Comparison of ENCODE assay signal across 9 cellular contexts in the genomic region with DNA sequence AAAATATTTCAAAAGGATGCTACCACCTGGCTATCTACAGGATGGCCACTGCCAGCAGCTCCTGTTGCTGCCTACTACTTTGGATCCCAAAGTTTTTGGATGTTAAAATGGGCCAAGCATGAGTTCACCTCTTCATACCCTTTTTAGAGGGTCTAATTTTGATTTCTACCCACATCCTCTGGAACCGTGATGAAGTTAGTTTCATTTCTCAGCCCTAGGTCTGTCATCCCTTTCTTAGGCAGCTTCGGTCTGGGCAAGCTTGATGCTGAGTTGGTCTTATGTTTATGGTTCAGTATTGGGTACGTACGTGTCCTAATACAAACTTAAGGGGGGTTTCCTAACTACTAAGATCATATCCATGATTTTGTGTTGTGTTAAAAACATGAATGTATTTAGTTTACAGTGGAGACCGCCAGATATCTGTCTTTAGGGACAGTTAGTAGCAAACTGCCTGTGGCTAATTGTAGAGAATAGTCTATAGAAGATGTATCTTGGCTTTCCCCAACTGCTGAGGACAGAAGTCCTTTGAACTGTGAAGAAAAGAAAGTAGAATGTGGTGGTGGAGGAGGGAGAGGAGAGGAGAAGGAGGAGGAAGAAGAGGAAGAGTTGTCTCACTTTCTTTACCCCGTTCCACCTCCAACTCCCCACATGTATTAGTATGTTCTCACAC.
DNase-seq lines count a peak whose midpoint lies in the region; ATAC-seq and TF ChIP-seq lines count a peak whose summit lies in the region.
"Had no signal": no experiment of that assay in that cellular context is flagged by ENCODE, and none has a peak within 500 bp of the region (broad histone marks: within the 10 kb centered on the region; RNA-seq: fewer than 3 reads in every experiment).

No MANE protein-coding gene starts in this region.

- DNase-seq in GM06990 (ENCODE audit: extremely low read depth, insufficient read length) (no peak), foreskin melanocyte (no peak), DMS114 treated with DMSO at 0.1 percent for 48 hours (lab: John Stamatoyannopoulos, UW; ENCODE audit: unreplicated experiment) (no peak), putamen (ENCODE audit: low spot score) (no peak)
- no peak for DNase-seq in activated naive CD8-positive, alpha-beta T cell treated with anti-CD3 and anti-CD28 coated beads, Interleukin-2, amount 10 ng/mL, durations not matched to agents 7 days and 5 days

- POLR2A ChIA-PET in activated naive CD8-positive, alpha-beta T cell treated with anti-CD3 and anti-CD28 coated beads, Interleukin-2, amount 10 ng/mL, durations not matched to agents 7 days and 5 days (lab: Charles Lee): interaction anchor here (1.0 to 1.8 kb wide), 6 partner anchors 21 to 293 kb away, joined by 3 to 6 read pairs (median 4); partner anchors contain the start of gene ITGA4

- H3K27me3 ChIP-seq in GM06990 (replicated peaks; ENCODE audit: control insufficient read depth, insufficient read depth, low read length): no peaks in the 10 kb centered on the region
- H3K27me3 ChIP-seq: neutrophil had no signal

- peaks cover 42% of the 10 kb centered on the region for H3K4me1 Mint-ChIP-seq in activated naive CD8-positive, alpha-beta T cell treated with anti-CD3 and anti-CD28 coated beads, Interleukin-2, amount 10 ng/mL, durations not matched to agents 7 days and 5 days

- ATAC-seq in GM19372 (IDR thresholded peaks at IDR 0.05; ENCODE audit: low read depth, unreplicated experiment) (peak; percentile 58), HG03135 (IDR thresholded peaks at IDR 0.05; ENCODE audit: unreplicated experiment) (peak; percentile 71), esophagus mucosa (no peak)
- ATAC-seq in activated naive CD8-positive, alpha-beta T cell treated with anti-CD3 and anti-CD28 coated beads, Interleukin-2, amount 10 ng/mL, durations not matched to agents 7 days and 5 days (ENCODE audit: low read depth): peak; percentile 92

- peak overlapping the region; percentile 10 for H3K4me3 ChIP-seq in GM06990 (replicated peaks; ENCODE audit: low read depth, low read length)

- no peak for TF ChIP-seq CTCF in GM06990 (IDR thresholded peaks at IDR 0.05; ENCODE audit: insufficient read depth, low read length, poor library complexity, severe bottlenecking)

- peaks cover 45% of the 10 kb centered on the region for H3K36me3 Mint-ChIP-seq in activated naive CD8-positive, alpha-beta T cell treated with anti-CD3 and anti-CD28 coated beads, Interleukin-2, amount 10 ng/mL, durations not matched to agents 7 days and 5 days

- H3K27me3 Mint-ChIP-seq in activated naive CD8-positive, alpha-beta T cell treated with anti-CD3 and anti-CD28 coated beads, Interleukin-2, amount 10 ng/mL, durations not matched to agents 7 days and 5 days: no peaks in the 10 kb centered on the region

- H3K9me3 Mint-ChIP-seq in activated naive CD8-positive, alpha-beta T cell treated with anti-CD3 and anti-CD28 coated beads, Interleukin-2, amount 10 ng/mL, durations not matched to agents 7 days and 5 days: peaks cover 18% of the 10 kb centered on the region

- no peaks in the 10 kb centered on the region for H3K36me3 ChIP-seq in GM06990 (ENCODE audit: control insufficient read depth, insufficient read depth, low read length)
- H3K36me3 ChIP-seq: neutrophil had no signal

- peak overlapping the region; percentile 77 for H3K4me3 Mint-ChIP-seq in activated naive CD8-positive, alpha-beta T cell treated with anti-CD3 and anti-CD28 coated beads, Interleukin-2, amount 10 ng/mL, durations not matched to agents 7 days and 5 days

- peak overlapping the region; percentile 99 for H3K27ac Mint-ChIP-seq in activated naive CD8-positive, alpha-beta T cell treated with anti-CD3 and anti-CD28 coated beads, Interleukin-2, amount 10 ng/mL, durations not matched to agents 7 days and 5 days
